ENCODE assay signal across 22 cellular contexts in genomic region chr9:27791311-27791710, GRCh38.
DNase-seq lines count a peak whose midpoint lies in the region; ATAC-seq and TF ChIP-seq lines count a peak whose summit lies in the region.
"Had no signal": no experiment of that assay in that cellular context is flagged by ENCODE, and none has a peak within 500 bp of the region (broad histone marks: within the 10 kb centered on the region; RNA-seq: fewer than 3 reads in every experiment).

No MANE protein-coding gene starts in this region.

- H3K4me3 ChIP-seq in epithelial cell of esophagus (ENCODE audit: low read length) (no peak overlapping the region), OCI-LY7 (ENCODE audit: low read depth, low read length, poor library complexity, severe bottlenecking) (no peak overlapping the region)
- H3K4me3 ChIP-seq: esophagus squamous epithelium, testis had no signal

- TF ChIP-seq CTCF in epithelial cell of esophagus (IDR thresholded peaks at IDR 0.05; ENCODE audit: insufficient read depth, low read depth, low read length, missing control alignments) (no peak), OCI-LY7 (conservative IDR thresholded peaks at IDR 0.05; ENCODE audit: low read length) (no peak)

- H3K27ac ChIP-seq in OCI-LY7 (ENCODE audit: low read depth, low read length, poor library complexity, severe bottlenecking), result no peak overlapping the region
- H3K27ac ChIP-seq: esophagus squamous epithelium, testis had no signal

- no peak overlapping the region for H2AFZ ChIP-seq in OCI-LY7 (ENCODE audit: low read length)

- POLR2A ChIA-PET in OCI-LY7 (lab: Charles Lee), result no interaction called here

- H3K4me2 ChIP-seq in OCI-LY7 (ENCODE audit: low read length), result no peak overlapping the region

- no peaks in the 10 kb centered on the region for H3K4me1 ChIP-seq in OCI-LY7 (ENCODE audit: insufficient read depth, low read length, poor library complexity, severe bottlenecking)
- H3K4me1 ChIP-seq: esophagus squamous epithelium, testis had no signal

- H4K20me1 ChIP-seq in OCI-LY7 (ENCODE audit: insufficient read depth, low read length), result no peaks in the 10 kb centered on the region

- H3K36me3 ChIP-seq in OCI-LY7 (ENCODE audit: insufficient read depth, low read length), result no peaks in the 10 kb centered on the region
- H3K36me3 ChIP-seq: esophagus squamous epithelium had no signal

- H3K79me2 ChIP-seq in OCI-LY7 (ENCODE audit: insufficient read depth, low read depth, low read length), result no peaks in the 10 kb centered on the region

- DNase-seq in 8988T (peak; percentile 0), NCI-H69 (lab: John Stamatoyannopoulos, UW) (peak; percentile 55), epithelial cell of esophagus (ENCODE audit: low read depth) (peak; percentile 75), HK-2 (ENCODE audit: unreplicated experiment) (no peak), OCI-LY7 (ENCODE audit: low spot score) (no peak), DMS153 (lab: John Stamatoyannopoulos, UW) (no peak), NCI-H2081 treated with DMSO at 0.1 percent for 48 hours (lab: John Stamatoyannopoulos, UW) (no peak)
- DNase-seq: activated CD4-positive, alpha-beta T cell treated with anti-CD3 and anti-CD28 coated beads, Interleukin-2, amount 50 U/mL, for 4 hours; activated naive CD4-positive, alpha-beta T cell; amygdala; CD4-positive, alpha-beta T cell; DND-41; effector CD4-positive, alpha-beta T cell; esophagus squamous epithelium; glutamatergic neuron; Karpas-422; left ventricle myocardium superior; NCI-H1092 treated with DMSO at 0.1 percent for 48 hours; NCI-H2107; testis had no signal

- no peaks in the 10 kb centered on the region for H3K9me3 ChIP-seq in OCI-LY7 (ENCODE audit: low read length)
- H3K9me3 ChIP-seq: esophagus squamous epithelium, testis had no signal

- CTCF ChIA-PET in OCI-LY7 (lab: Charles Lee; ENCODE audit: unreplicated experiment), result no interaction called here

- intact Hi-C loops in OCI-LY7 (cut with micrococcal nuclease; ENCODE audit: unreplicated experiment), result no loop called here

- peak; percentile 64 for ATAC-seq in HG02610 (IDR thresholded peaks at IDR 0.05; ENCODE audit: unreplicated experiment)
- ATAC-seq: left ventricle myocardium superior, Right ventricle myocardium inferior had no signal

- BruUV-seq in OCI-LY7 (replicated peaks; lab: Mats Ljungman, UMichigan), result no TSS peak

- H3K9me2 ChIP-seq in OCI-LY7 (ENCODE audit: insufficient read depth, low read length), result no peaks in the 10 kb centered on the region

Comparison
In these comparisons a context has a peak if more than half of its experiments do, and no peak if none do; other contexts are left out.
1. DNase-seq: peak in 8988T (single experiment), NCI-H69 (single experiment) and epithelial cell of esophagus (single experiment); none in HK-2 (single experiment), OCI-LY7 (single experiment), DMS153 (single experiment) and NCI-H2081 treated with DMSO at 0.1 percent for 48 hours (single experiment).